1 cellular context compared by ENCODE assay signal in genomic region chr1:244326757-244327156, GRCh38.
TF ChIP-seq lines count a peak whose summit lies in the region.

No MANE protein-coding gene starts in this region.

TF ChIP-seq in K562, 482 proteins besides CTCF, POLR2A, EP300 and RAD21 (continued from another document):
- TF ChIP-seq FOXP4 (CRISPR knock-in tag; IDR thresholded peaks at IDR 0.05; ENCODE audit: borderline replicate concordance), result no peak
